8 cellular contexts compared by ENCODE assay signal in the genomic region with DNA sequence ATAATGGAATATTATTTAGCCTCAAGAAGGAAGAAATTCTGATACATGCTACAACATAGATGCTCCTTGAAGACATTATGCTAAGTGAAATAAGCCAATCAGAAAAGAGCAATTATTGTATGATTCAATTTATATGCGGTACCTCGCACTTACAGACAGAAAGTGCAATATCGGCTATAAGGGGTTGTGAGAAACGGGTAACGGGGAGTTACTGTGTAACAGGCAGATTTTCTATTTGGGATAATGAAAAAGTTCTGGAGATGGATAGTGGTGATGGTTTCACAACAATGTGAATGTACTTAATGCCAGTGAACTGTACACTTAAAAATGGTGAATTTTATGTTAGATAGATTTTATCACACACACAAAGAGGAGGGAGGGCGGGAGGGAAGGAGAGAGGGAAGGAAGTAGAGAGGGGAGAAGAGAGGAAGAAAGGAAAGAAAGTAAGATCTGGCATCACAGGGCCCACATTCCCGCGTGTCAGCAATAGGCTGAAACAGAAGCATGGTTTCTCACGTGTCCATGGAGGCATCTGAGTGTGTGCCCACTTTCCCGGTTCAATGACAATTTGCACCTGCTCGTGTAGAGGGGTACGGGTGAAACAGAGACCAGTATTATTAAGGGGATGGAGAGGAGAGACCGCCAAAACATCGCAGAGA. TPM values are rescaled to one million over a fixed set of nuclear protein-coding genes. Genes with fewer than 3 reads are reported as not detected.
DNase-seq lines count a peak whose midpoint lies in the region; ATAC-seq and TF ChIP-seq lines count a peak whose summit lies in the region.

No MANE protein-coding gene starts in this region.

- H3K27me3 ChIP-seq in colonic mucosa (no peaks in the 10 kb centered on the region), mononuclear cell (ENCODE audit: insufficient read depth, low read length) (no peaks in the 10 kb centered on the region)

- in situ Hi-C loops in GM13976 (cut with MboI; ENCODE audit: low sequenced_read_pairs, unreplicated experiment), result no loop called here

- intact Hi-C loops in colonic mucosa (cut with DNase I), result no loop called here

- peak overlapping the region; percentile 80 to 95 for H3K9ac ChIP-seq in colonic mucosa (ENCODE audit: low read depth in 2 of 2, low read length in 2 of 2)

- ATAC-seq in GM19452 (IDR thresholded peaks at IDR 0.05; ENCODE audit: unreplicated experiment) (no peak), HG03039 (IDR thresholded peaks at IDR 0.05; ENCODE audit: unreplicated experiment) (no peak)

- H3K36me3 ChIP-seq in colonic mucosa, result no peaks in the 10 kb centered on the region

- H3K27ac ChIP-seq in colonic mucosa, result peak overlapping the region; percentile 88

- H3K4me1 ChIP-seq in colonic mucosa (peaks cover 6% of the 10 kb centered on the region), mononuclear cell (ENCODE audit: insufficient read depth, low read length) (peaks cover 25% of the 10 kb centered on the region)

- TF ChIP-seq CTCF in GM12865 (IDR thresholded peaks at IDR 0.05; ENCODE audit: insufficient read depth, low read depth, low read length, missing control alignments) (no peak), colonic mucosa (IDR thresholded peaks at IDR 0.05) (no peak), GM13976 (IDR thresholded peaks at IDR 0.05; ENCODE audit: borderline replicate concordance, control extremely low read depth, extremely low read depth, insufficient read depth, missing control alignments) (no peak)

- no peaks in the 10 kb centered on the region for H3K9me3 ChIP-seq in colonic mucosa
- no peaks in the 10 kb centered on the region for H3K9me3 ChIP-seq in mononuclear cell (ENCODE audit: low read depth, low read length)

- peak overlapping the region; percentile 92 for H3K4me3 ChIP-seq in GM12865 (ENCODE audit: low read depth, low read length)
- H3K4me3 ChIP-seq in colonic mucosa, result peak overlapping the region; percentile 80
- H3K4me3 ChIP-seq in mononuclear cell (ENCODE audit: low read length), result peak overlapping the region; percentile 84

- DNase-seq in GM12865 (ENCODE audit: low read depth) (no peak), NCI-H69 (lab: John Stamatoyannopoulos, UW) (peak; percentile 49), colonic mucosa (no peak), GM13976 (ENCODE audit: low spot score) (no peak), epidermal melanocyte (ENCODE audit: insufficient read length, low spot score) (no peak)

RNA-seq across cellular contexts. Expression of a gene that starts 0.7 kb away (rescaled TPM):
- 10 to 100 TPM in 1 of 2 donors, 1 to 10 TPM in 1; 3.3 to 16.7 TPM for total RNA-seq in colonic mucosa
- 5.8 TPM for total RNA-seq in mononuclear cell
